Comparison of ENCODE assay signal across 8 cellular contexts in genomic region chr13:98542568-98543379, GRCh38. TPM values are rescaled to one million over a fixed set of nuclear protein-coding genes. Genes with fewer than 3 reads are reported as not detected.
DNase-seq lines count a peak whose midpoint lies in the region; ATAC-seq and TF ChIP-seq lines count a peak whose summit lies in the region.

No MANE protein-coding gene starts in this region.

- no peak for TF ChIP-seq CTCF in natural killer cell (IDR thresholded peaks at IDR 0.05)

- peak overlapping the region; percentile 68 for H3K4me3 Mint-ChIP-seq in activated T-helper 1 cell treated with anti-CD3 and anti-CD28 coated beads, Interleukin-12 subunit alpha, Interleukin-12 subunit beta, Interleukin-2, Interleukin-4 antibody, amounts not matched to agents 30 ng/mL and 10 ng/mL and 1 ng/mL, durations not matched to agents 14 hours and 24 hours and 36 hours
- H3K4me3 Mint-ChIP-seq in natural killer cell = peak overlapping the region; percentile 78

- H3K27ac Mint-ChIP-seq in activated T-helper 1 cell treated with anti-CD3 and anti-CD28 coated beads, Interleukin-12 subunit alpha, Interleukin-12 subunit beta, Interleukin-2, Interleukin-4 antibody, amounts not matched to agents 30 ng/mL and 10 ng/mL and 1 ng/mL, durations not matched to agents 14 hours and 24 hours and 36 hours = peak overlapping the region; percentile 74
- H3K27ac Mint-ChIP-seq in natural killer cell = peak overlapping the region; percentile 67 to 80

- no peak for DNase-seq in activated T-helper 1 cell treated with anti-CD3 and anti-CD28 coated beads, Interleukin-12 subunit alpha, Interleukin-12 subunit beta, Interleukin-2, Interleukin-4 antibody, amounts not matched to agents 30 ng/mL and 10 ng/mL and 1 ng/mL, durations not matched to agents 14 hours and 24 hours and 36 hours (ENCODE audit: low spot score)
- DNase-seq in natural killer cell (no peak), NCI-H524 treated with DMSO at 0.1 percent for 48 hours (lab: John Stamatoyannopoulos, UW) (no peak), mesenteric fat pad (ENCODE audit: low spot score) (no peak), hippocampal formation (lab: John Stamatoyannopoulos, UW) (no peak), NCI-H1417 treated with DMSO at 0.1 percent for 48 hours (lab: John Stamatoyannopoulos, UW) (no peak)

- peaks cover 83% of the 10 kb centered on the region for H3K4me1 Mint-ChIP-seq in activated T-helper 1 cell treated with anti-CD3 and anti-CD28 coated beads, Interleukin-12 subunit alpha, Interleukin-12 subunit beta, Interleukin-2, Interleukin-4 antibody, amounts not matched to agents 30 ng/mL and 10 ng/mL and 1 ng/mL, durations not matched to agents 14 hours and 24 hours and 36 hours (ENCODE audit: low read depth)
- H3K4me1 Mint-ChIP-seq in natural killer cell = peaks cover 68 to 72% of the 10 kb centered on the region in 2 donors

- H3K27me3 Mint-ChIP-seq in activated T-helper 1 cell treated with anti-CD3 and anti-CD28 coated beads, Interleukin-12 subunit alpha, Interleukin-12 subunit beta, Interleukin-2, Interleukin-4 antibody, amounts not matched to agents 30 ng/mL and 10 ng/mL and 1 ng/mL, durations not matched to agents 14 hours and 24 hours and 36 hours (ENCODE audit: insufficient read depth) = no peaks in the 10 kb centered on the region
- no peaks in the 10 kb centered on the region for H3K27me3 Mint-ChIP-seq in natural killer cell (ENCODE audit: low read depth in 2 of 2)

- no peaks in the 10 kb centered on the region for H3K9me3 Mint-ChIP-seq in activated T-helper 1 cell treated with anti-CD3 and anti-CD28 coated beads, Interleukin-12 subunit alpha, Interleukin-12 subunit beta, Interleukin-2, Interleukin-4 antibody, amounts not matched to agents 30 ng/mL and 10 ng/mL and 1 ng/mL, durations not matched to agents 14 hours and 24 hours and 36 hours
- no peaks in the 10 kb centered on the region for H3K9me3 Mint-ChIP-seq in natural killer cell

- intact Hi-C loops in activated T-helper 1 cell treated with anti-CD3 and anti-CD28 coated beads, Interleukin-12 subunit alpha, Interleukin-12 subunit beta, Interleukin-2, Interleukin-4 antibody, amounts not matched to agents 30 ng/mL and 10 ng/mL and 1 ng/mL, durations not matched to agents 14 hours and 24 hours and 36 hours (cut with micrococcal nuclease) = loop anchor here (1.0 to 2.0 kb wide), 3 partner anchors 8 to 32 kb away; no protein-coding TSS in a partner anchor
- intact Hi-C loops in natural killer cell (cut with micrococcal nuclease) = no loop called here

- peaks cover 24% of the 10 kb centered on the region for H3K36me3 Mint-ChIP-seq in activated T-helper 1 cell treated with anti-CD3 and anti-CD28 coated beads, Interleukin-12 subunit alpha, Interleukin-12 subunit beta, Interleukin-2, Interleukin-4 antibody, amounts not matched to agents 30 ng/mL and 10 ng/mL and 1 ng/mL, durations not matched to agents 14 hours and 24 hours and 36 hours (ENCODE audit: low read depth)
- H3K36me3 Mint-ChIP-seq in natural killer cell = no peaks in the 10 kb centered on the region

- peak; percentile 58 for ATAC-seq in GM18502 (IDR thresholded peaks at IDR 0.05; ENCODE audit: poor library complexity, unreplicated experiment)
- peak; percentile 57 for ATAC-seq in HG02840 (IDR thresholded peaks at IDR 0.05; ENCODE audit: low FRiP score, unreplicated experiment)
- ATAC-seq in natural killer cell = peak; percentile 62 to 70 (median 70)

RNA-seq across cellular contexts. Expression of gene STK24, which starts 34.1 kb away (rescaled TPM):
- total RNA-seq in activated T-helper 1 cell treated with anti-CD3 and anti-CD28 coated beads, Interleukin-12 subunit alpha, Interleukin-12 subunit beta, Interleukin-2, Interleukin-4 antibody, amounts not matched to agents 30 ng/mL and 10 ng/mL and 1 ng/mL, durations not matched to agents 14 hours and 24 hours and 36 hours = 135 and 139 TPM in 2 replicates
- total RNA-seq in natural killer cell (10 to 100 TPM; 64.5 to 78.4 (median 70.4) TPM), mesenteric fat pad (62.7 TPM)
